Comparison of ENCODE assay signal across 1 cellular context in genomic region chr2:43637030-43637803, GRCh38.
A peak's percentile ranks its signal among the peaks of the same experiment; 100 is the strongest.
TF ChIP-seq lines count a peak whose summit lies in the region.

Gene PLEKHH2 (plus strand): TSS chr2:43637260. CDS start chr2:43644674, 7,414 bp downstream.

TF ChIP-seq in K562, 482 proteins besides CTCF, POLR2A, EP300 and RAD21 (continued from another document and continues in another):
- no peak for TF ChIP-seq ZNF518B (CRISPR knock-in tag; IDR thresholded peaks at IDR 0.05)
- no peak for TF ChIP-seq HINFP (tag; conservative IDR thresholded peaks at IDR 0.05; ENCODE audit: low read depth)
- TF ChIP-seq, protein P1, sequence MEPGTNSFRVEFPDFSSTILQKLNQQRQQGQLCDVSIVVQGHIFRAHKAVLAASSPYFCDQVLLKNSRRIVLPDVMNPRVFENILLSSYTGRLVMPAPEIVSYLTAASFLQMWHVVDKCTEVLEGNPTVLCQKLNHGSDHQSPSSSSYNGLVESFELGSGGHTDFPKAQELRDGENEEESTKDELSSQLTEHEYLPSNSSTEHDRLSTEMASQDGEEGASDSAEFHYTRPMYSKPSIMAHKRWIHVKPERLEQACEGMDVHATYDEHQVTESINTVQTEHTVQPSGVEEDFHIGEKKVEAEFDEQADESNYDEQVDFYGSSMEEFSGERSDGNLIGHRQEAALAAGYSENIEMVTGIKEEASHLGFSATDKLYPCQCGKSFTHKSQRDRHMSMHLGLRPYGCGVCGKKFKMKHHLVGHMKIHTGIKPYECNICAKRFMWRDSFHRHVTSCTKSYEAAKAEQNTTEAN (CRISPR knock-in tag; IDR thresholded peaks at IDR 0.05) = no peak
- TF ChIP-seq ADNP (tag; IDR thresholded peaks at IDR 0.05) = no peak
- TF ChIP-seq LEF1 (IDR thresholded peaks at IDR 0.05) = no peak
- TF ChIP-seq TCF7 (IDR thresholded peaks at IDR 0.05; ENCODE audit: borderline replicate concordance) = no peak
- TF ChIP-seq POLR3G (IDR thresholded peaks at IDR 0.05; ENCODE audit: extremely low read depth, insufficient read length, insufficient replicate concordance) = no peak
- TF ChIP-seq ZBTB5 (IDR thresholded peaks at IDR 0.05) = no peak
- no peak for TF ChIP-seq JUNB (CRISPR knock-in tag; conservative IDR thresholded peaks at IDR 0.05)
- no peak for TF ChIP-seq HDGF (IDR thresholded peaks at IDR 0.05)
- TF ChIP-seq CCNT2 (IDR thresholded peaks at IDR 0.05; ENCODE audit: borderline replicate concordance, extremely low read depth, insufficient read length, low read depth, low read length) = peak; percentile 30
- no peak for TF ChIP-seq FOXM1 (IDR thresholded peaks at IDR 0.05; ENCODE audit: low read depth)
- no peak for TF ChIP-seq FOXM1 (CRISPR knock-in tag; IDR thresholded peaks at IDR 0.05; ENCODE audit: low read depth)
- no peak for TF ChIP-seq KLF1 (tag; IDR thresholded peaks at IDR 0.05)
- TF ChIP-seq SNIP1 (IDR thresholded peaks at IDR 0.05; ENCODE audit: low read depth) = no peak
- TF ChIP-seq HDAC6 (IDR thresholded peaks at IDR 0.05; ENCODE audit: low read depth, low read length) = no peak
- no peak for TF ChIP-seq RHOXF2B (CRISPR knock-in tag; conservative IDR thresholded peaks at IDR 0.05)
- TF ChIP-seq PURB (CRISPR knock-in tag; IDR thresholded peaks at IDR 0.05; ENCODE audit: low read depth) = no peak
- TF ChIP-seq TEAD4 (IDR thresholded peaks at IDR 0.05; ENCODE audit: low read length) = no peak
- TF ChIP-seq TEAD4 (CRISPR knock-in tag; IDR thresholded peaks at IDR 0.05; ENCODE audit: borderline replicate concordance) = no peak
- TF ChIP-seq KDM2B (CRISPR knock-in tag; IDR thresholded peaks at IDR 0.05) = no peak
- TF ChIP-seq RNF2 (IDR thresholded peaks at IDR 0.05) = no peak
- no peak for TF ChIP-seq KAT7 (CRISPR knock-in tag; IDR thresholded peaks at IDR 0.05; ENCODE audit: borderline replicate concordance)
- no peak for TF ChIP-seq ILF3 (IDR thresholded peaks at IDR 0.05; ENCODE audit: borderline replicate concordance)
- TF ChIP-seq FOXK1 (CRISPR knock-in tag; IDR thresholded peaks at IDR 0.05; ENCODE audit: borderline replicate concordance) = no peak
- TF ChIP-seq, protein P2, sequence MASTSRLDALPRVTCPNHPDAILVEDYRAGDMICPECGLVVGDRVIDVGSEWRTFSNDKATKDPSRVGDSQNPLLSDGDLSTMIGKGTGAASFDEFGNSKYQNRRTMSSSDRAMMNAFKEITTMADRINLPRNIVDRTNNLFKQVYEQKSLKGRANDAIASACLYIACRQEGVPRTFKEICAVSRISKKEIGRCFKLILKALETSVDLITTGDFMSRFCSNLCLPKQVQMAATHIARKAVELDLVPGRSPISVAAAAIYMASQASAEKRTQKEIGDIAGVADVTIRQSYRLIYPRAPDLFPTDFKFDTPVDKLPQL (IDR thresholded peaks at IDR 0.05; ENCODE audit: extremely low read depth, insufficient read length) = no peak
- TF ChIP-seq ZC3H8 (IDR thresholded peaks at IDR 0.05) = no peak
- TF ChIP-seq ZNF696 (CRISPR knock-in tag; conservative IDR thresholded peaks at IDR 0.05) = no peak
- peak; percentile 26 for TF ChIP-seq POLR2B (IDR thresholded peaks at IDR 0.05; ENCODE audit: low read depth, partially characterized antibody)
- no peak for TF ChIP-seq ZKSCAN1 (IDR thresholded peaks at IDR 0.05; ENCODE audit: low read depth, low read length)
- TF ChIP-seq, protein P3, sequence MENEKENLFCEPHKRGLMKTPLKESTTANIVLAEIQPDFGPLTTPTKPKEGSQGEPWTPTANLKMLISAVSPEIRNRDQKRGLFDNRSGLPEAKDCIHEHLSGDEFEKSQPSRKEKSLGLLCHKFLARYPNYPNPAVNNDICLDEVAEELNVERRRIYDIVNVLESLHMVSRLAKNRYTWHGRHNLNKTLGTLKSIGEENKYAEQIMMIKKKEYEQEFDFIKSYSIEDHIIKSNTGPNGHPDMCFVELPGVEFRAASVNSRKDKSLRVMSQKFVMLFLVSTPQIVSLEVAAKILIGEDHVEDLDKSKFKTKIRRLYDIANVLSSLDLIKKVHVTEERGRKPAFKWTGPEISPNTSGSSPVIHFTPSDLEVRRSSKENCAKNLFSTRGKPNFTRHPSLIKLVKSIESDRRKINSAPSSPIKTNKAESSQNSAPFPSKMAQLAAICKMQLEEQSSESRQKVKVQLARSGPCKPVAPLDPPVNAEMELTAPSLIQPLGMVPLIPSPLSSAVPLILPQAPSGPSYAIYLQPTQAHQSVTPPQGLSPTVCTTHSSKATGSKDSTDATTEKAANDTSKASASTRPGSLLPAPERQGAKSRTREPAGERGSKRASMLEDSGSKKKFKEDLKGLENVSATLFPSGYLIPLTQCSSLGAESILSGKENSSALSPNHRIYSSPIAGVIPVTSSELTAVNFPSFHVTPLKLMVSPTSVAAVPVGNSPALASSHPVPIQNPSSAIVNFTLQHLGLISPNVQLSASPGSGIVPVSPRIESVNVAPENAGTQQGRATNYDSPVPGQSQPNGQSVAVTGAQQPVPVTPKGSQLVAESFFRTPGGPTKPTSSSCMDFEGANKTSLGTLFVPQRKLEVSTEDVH (IDR thresholded peaks at IDR 0.05; ENCODE audit: low read depth, partially characterized antibody) = no peak
- TF ChIP-seq, protein P4, sequence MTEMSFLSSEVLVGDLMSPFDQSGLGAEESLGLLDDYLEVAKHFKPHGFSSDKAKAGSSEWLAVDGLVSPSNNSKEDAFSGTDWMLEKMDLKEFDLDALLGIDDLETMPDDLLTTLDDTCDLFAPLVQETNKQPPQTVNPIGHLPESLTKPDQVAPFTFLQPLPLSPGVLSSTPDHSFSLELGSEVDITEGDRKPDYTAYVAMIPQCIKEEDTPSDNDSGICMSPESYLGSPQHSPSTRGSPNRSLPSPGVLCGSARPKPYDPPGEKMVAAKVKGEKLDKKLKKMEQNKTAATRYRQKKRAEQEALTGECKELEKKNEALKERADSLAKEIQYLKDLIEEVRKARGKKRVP (CRISPR knock-in tag; IDR thresholded peaks at IDR 0.05) = no peak
- TF ChIP-seq BRD4 (IDR thresholded peaks at IDR 0.05) = no peak
- TF ChIP-seq FOS (IDR thresholded peaks at IDR 0.05; ENCODE audit: extremely low read depth, insufficient read length) = peak; percentile 89
- TF ChIP-seq YBX1 (IDR thresholded peaks at IDR 0.05) = no peak
- no peak for TF ChIP-seq MTA1 (IDR thresholded peaks at IDR 0.05; ENCODE audit: borderline replicate concordance)
- TF ChIP-seq, protein P5, sequence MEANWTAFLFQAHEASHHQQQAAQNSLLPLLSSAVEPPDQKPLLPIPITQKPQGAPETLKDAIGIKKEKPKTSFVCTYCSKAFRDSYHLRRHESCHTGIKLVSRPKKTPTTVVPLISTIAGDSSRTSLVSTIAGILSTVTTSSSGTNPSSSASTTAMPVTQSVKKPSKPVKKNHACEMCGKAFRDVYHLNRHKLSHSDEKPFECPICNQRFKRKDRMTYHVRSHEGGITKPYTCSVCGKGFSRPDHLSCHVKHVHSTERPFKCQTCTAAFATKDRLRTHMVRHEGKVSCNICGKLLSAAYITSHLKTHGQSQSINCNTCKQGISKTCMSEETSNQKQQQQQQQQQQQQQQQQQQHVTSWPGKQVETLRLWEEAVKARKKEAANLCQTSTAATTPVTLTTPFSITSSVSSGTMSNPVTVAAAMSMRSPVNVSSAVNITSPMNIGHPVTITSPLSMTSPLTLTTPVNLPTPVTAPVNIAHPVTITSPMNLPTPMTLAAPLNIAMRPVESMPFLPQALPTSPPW (CRISPR knock-in tag; IDR thresholded peaks at IDR 0.05) = peak; percentile 29; the same call in 1 of the 2 replicates
- TF ChIP-seq RBM14 (IDR thresholded peaks at IDR 0.05; ENCODE audit: borderline replicate concordance, insufficient read depth, low read depth, low read length) = no peak
- TF ChIP-seq ZSCAN29 (IDR thresholded peaks at IDR 0.05) = no peak
- TF ChIP-seq ZNF12 (CRISPR knock-in tag; IDR thresholded peaks at IDR 0.05) = no peak
- TF ChIP-seq SP2 (IDR thresholded peaks at IDR 0.05; ENCODE audit: extremely low read depth, low read depth, low read length, poor library complexity, severe bottlenecking) = peak; percentile 83
- TF ChIP-seq ZNF24 (IDR thresholded peaks at IDR 0.05) = no peak
- TF ChIP-seq, protein P6, sequence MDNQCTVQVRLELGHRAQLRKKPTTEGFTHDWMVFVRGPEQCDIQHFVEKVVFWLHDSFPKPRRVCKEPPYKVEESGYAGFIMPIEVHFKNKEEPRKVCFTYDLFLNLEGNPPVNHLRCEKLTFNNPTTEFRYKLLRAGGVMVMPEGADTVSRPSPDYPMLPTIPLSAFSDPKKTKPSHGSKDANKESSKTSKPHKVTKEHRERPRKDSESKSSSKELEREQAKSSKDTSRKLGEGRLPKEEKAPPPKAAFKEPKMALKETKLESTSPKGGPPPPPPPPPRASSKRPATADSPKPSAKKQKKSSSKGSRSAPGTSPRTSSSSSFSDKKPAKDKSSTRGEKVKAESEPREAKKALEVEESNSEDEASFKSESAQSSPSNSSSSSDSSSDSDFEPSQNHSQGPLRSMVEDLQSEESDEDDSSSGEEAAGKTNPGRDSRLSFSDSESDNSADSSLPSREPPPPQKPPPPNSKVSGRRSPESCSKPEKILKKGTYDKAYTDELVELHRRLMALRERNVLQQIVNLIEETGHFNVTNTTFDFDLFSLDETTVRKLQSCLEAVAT (IDR thresholded peaks at IDR 0.05) = no peak
- no peak for TF ChIP-seq MAX (CRISPR knock-in tag; IDR thresholded peaks at IDR 0.05)
- no peak for TF ChIP-seq SMAD3 (CRISPR knock-in tag; conservative IDR thresholded peaks at IDR 0.05)
- no peak for TF ChIP-seq MCM5 (IDR thresholded peaks at IDR 0.05; ENCODE audit: low read depth)
- TF ChIP-seq, protein P7, sequence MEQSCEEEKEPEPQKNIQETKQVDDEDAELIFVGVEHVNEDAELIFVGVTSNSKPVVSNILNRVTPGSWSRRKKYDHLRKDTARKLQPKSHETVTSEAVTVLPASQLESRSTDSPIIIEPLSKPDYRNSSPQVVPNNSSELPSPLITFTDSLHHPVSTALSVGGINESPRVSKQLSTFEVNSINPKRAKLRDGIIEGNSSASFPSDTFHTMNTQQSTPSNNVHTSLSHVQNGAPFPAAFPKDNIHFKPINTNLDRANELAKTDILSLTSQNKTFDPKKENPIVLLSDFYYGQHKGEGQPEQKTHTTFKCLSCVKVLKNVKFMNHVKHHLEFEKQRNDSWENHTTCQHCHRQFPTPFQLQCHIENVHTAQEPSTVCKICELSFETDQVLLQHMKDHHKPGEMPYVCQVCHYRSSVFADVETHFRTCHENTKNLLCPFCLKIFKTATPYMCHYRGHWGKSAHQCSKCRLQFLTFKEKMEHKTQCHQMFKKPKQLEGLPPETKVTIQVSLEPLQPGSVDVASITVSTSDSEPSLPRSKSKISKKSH (CRISPR knock-in tag; IDR thresholded peaks at IDR 0.05) = no peak
- TF ChIP-seq GABPA (tag; conservative IDR thresholded peaks at IDR 0.05; ENCODE audit: low read depth) = no peak
- TF ChIP-seq DDX20 (tag; IDR thresholded peaks at IDR 0.05; ENCODE audit: low read depth) = no peak
- no peak for TF ChIP-seq HCFC1 (IDR thresholded peaks at IDR 0.05; ENCODE audit: low read depth, low read length)
- TF ChIP-seq NFE2 (IDR thresholded peaks at IDR 0.05; ENCODE audit: low read depth) = no peak
- no peak for TF ChIP-seq STAT5B (CRISPR knock-in tag; IDR thresholded peaks at IDR 0.05)
- peak; percentile 75 for TF ChIP-seq HMGN3 (IDR thresholded peaks at IDR 0.05; ENCODE audit: borderline replicate concordance, extremely low read depth, insufficient read length, low read depth, low read length)
- TF ChIP-seq GATAD2A (IDR thresholded peaks at IDR 0.05) = no peak
- TF ChIP-seq NFIC (IDR thresholded peaks at IDR 0.05) = peak; percentile 51
- no peak for TF ChIP-seq NFE2L1 (tag; IDR thresholded peaks at IDR 0.05; ENCODE audit: borderline replicate concordance, low read depth)
